In genomic region chr9:73146113-73146815, GRCh38 we compare ENCODE assay signal across 1 cellular context.
TF ChIP-seq lines count a peak whose summit lies in the region.

No MANE protein-coding gene starts in this region.

TF ChIP-seq in GM23338, 12 proteins besides CTCF, POLR2A, EP300 and RAD21 (continued from another document):
- TF ChIP-seq ETS1 (IDR thresholded peaks at IDR 0.05) (no peak), ZNF331 (CRISPR knock-in tag; IDR thresholded peaks at IDR 0.05; ENCODE audit: low read depth) (no peak), EZH2 (IDR thresholded peaks at IDR 0.05; ENCODE audit: low read depth, unreplicated experiment) (no peak), ZNF114 (CRISPR knock-in tag; IDR thresholded peaks at IDR 0.05) (no peak), POLR2AphosphoS5 (IDR thresholded peaks at IDR 0.05; ENCODE audit: low read depth) (no peak), REST (IDR thresholded peaks at IDR 0.05; ENCODE audit: unreplicated experiment) (no peak)
